Comparison of ENCODE assay signal across 25 cellular contexts in genomic region chr11:35892166-35892565, GRCh38.
"Had no signal": no experiment of that assay in that cellular context is flagged by ENCODE, and none has a peak within 500 bp of the region (broad histone marks: within the 10 kb centered on the region; RNA-seq: fewer than 3 reads in every experiment).

No MANE protein-coding gene starts in this region.

- H3K9me3 ChIP-seq: body of pancreas had no signal

- H3K27me3 ChIP-seq: body of pancreas had no signal

- DNase-seq: activated CD4-positive, alpha-beta memory T cell treated with anti-CD3 and anti-CD28 coated beads for 36 hours; activated CD4-positive, alpha-beta T cell treated with anti-CD3 and anti-CD28 coated beads, Interleukin-2, amount 10 ng/mL, durations not matched to agents 7 days and 5 days; activated CD4-positive, CD25-positive, alpha-beta regulatory T cell treated with anti-CD3 and anti-CD28 coated beads, Interleukin-2, amount 50 U/mL, for 72 hours; activated CD8-positive, alpha-beta memory T cell treated with anti-CD3 and anti-CD28 coated beads for 24 hours; activated gamma-delta T cell; activated naive CD4-positive, alpha-beta T cell treated with anti-CD3 and anti-CD28 coated beads for 36 hours; activated T-cell treated with anti-CD3 and anti-CD28 coated beads, Interleukin-2, amount 50 U/mL, for 4 hours; body of pancreas; Karpas-422; NCI-H1048; NCI-H146; NCI-H187 treated with DMSO at 0.1 percent for 48 hours; NCI-H510A treated with DMSO at 0.1 percent for 48 hours; NCI-H69; NK-92 treated with Interleukin-12 subunit alpha and Interleukin-12 subunit beta, amount 100 ng/mL, for 24 hours; OCI-M1; Right ventricle myocardium superior had no signal

- H3K27ac ChIP-seq: body of pancreas, RWPE1 had no signal

- FAIRE-seq: K562 had no signal

- H3K36me3 Mint-ChIP-seq: activated CD4-positive, alpha-beta memory T cell treated with anti-CD3 and anti-CD28 coated beads for 36 hours; activated naive CD8-positive, alpha-beta T cell; WTC11 had no signal

- H3K4me1 Mint-ChIP-seq: activated CD4-positive, alpha-beta T cell treated with anti-CD3 and anti-CD28 coated beads, Interleukin-2, amount 10 ng/mL, durations not matched to agents 7 days and 5 days; activated T-helper 17 cell treated with anti-CD3 and anti-CD28 coated beads, Interleukin-2, amount 50 U/mL, for 72 hours; central memory CD8-positive, alpha-beta T cell had no signal

- H3K27ac Mint-ChIP-seq: activated CD4-positive, alpha-beta memory T cell treated with anti-CD3 and anti-CD28 coated beads for 36 hours; activated CD4-positive, alpha-beta T cell treated with anti-CD3 and anti-CD28 coated beads, Interleukin-2, amount 10 ng/mL, durations not matched to agents 7 days and 5 days; activated naive CD4-positive, alpha-beta T cell treated with anti-CD3 and anti-CD28 coated beads for 36 hours; activated naive CD8-positive, alpha-beta T cell; activated T-helper 17 cell treated with anti-CD3 and anti-CD28 coated beads, Interleukin-2, amount 50 U/mL, for 72 hours; T-helper 1 cell treated with Interleukin-12 subunit alpha and Interleukin-12 subunit beta and Interleukin-4 antibody, amounts not matched to agents 30 μg/mL and 1 μg/mL, for 36 hours; WTC11 had no signal

- H3K4me3 ChIP-seq: body of pancreas, K562 had no signal

- H3K4me3 Mint-ChIP-seq: activated CD4-positive, alpha-beta memory T cell treated with anti-CD3 and anti-CD28 coated beads for 36 hours; activated CD4-positive, alpha-beta T cell treated with anti-CD3 and anti-CD28 coated beads, Interleukin-2, amount 10 ng/mL, durations not matched to agents 7 days and 5 days; activated naive CD4-positive, alpha-beta T cell treated with anti-CD3 and anti-CD28 coated beads for 36 hours; activated naive CD8-positive, alpha-beta T cell; activated T-cell treated with anti-CD3 and anti-CD28 coated beads, Interleukin-2, amount 50 U/mL, for 4 hours; activated T-helper 17 cell treated with anti-CD3 and anti-CD28 coated beads, Interleukin-2, amount 50 U/mL, for 72 hours; central memory CD8-positive, alpha-beta T cell; T-helper 1 cell treated with Interleukin-12 subunit alpha and Interleukin-12 subunit beta and Interleukin-4 antibody, amounts not matched to agents 30 μg/mL and 1 μg/mL, for 36 hours; WTC11 had no signal

- H3K9me3 Mint-ChIP-seq: activated CD4-positive, alpha-beta memory T cell treated with anti-CD3 and anti-CD28 coated beads for 36 hours; activated CD4-positive, alpha-beta T cell treated with anti-CD3 and anti-CD28 coated beads, Interleukin-2, amount 10 ng/mL, durations not matched to agents 7 days and 5 days; activated naive CD4-positive, alpha-beta T cell treated with anti-CD3 and anti-CD28 coated beads for 36 hours; activated T-cell treated with anti-CD3 and anti-CD28 coated beads, Interleukin-2, amount 50 U/mL, for 4 hours; activated T-helper 17 cell treated with anti-CD3 and anti-CD28 coated beads, Interleukin-2, amount 50 U/mL, for 72 hours; central memory CD8-positive, alpha-beta T cell; T-helper 1 cell treated with Interleukin-12 subunit alpha and Interleukin-12 subunit beta and Interleukin-4 antibody, amounts not matched to agents 30 μg/mL and 1 μg/mL, for 36 hours had no signal

- ATAC-seq: activated T-cell treated with anti-CD3 and anti-CD28 coated beads, Interleukin-2, amount 50 U/mL, for 4 hours; activated T-helper 17 cell treated with anti-CD3 and anti-CD28 coated beads, Interleukin-2, amount 50 U/mL, for 72 hours; body of pancreas; K562; Panc1; WTC11 had no signal
